ENCODE assay signal across 1 cellular context in the genomic region with DNA sequence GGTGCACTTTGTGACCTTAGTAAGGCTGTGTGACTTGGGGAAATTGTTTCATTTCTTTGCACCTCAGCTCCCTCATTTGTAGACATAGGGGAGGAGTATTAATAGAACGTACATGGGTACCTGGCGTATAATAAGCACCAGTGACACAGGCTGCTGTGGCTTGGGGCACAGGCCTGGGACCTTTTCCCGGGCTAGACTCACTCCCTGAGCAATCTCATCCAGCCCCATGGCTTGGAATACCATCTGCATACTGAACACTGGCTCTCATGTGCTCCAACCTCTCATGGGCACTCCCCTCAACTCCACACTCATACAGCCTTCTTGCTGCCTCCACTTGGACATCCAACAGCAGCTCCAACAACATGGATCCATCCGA.
TF ChIP-seq lines count a peak whose summit lies in the region.

No MANE protein-coding gene starts in this region.

TF ChIP-seq in SK-N-SH, 30 proteins besides CTCF, POLR2A, EP300 and RAD21:
- TF ChIP-seq FOXM1 (IDR thresholded peaks at IDR 0.05; ENCODE audit: low read depth), result no peak
- 0 out of 2 replicates have a peak, but pooled peaks have one; percentile 0 for TF ChIP-seq GABPA (IDR thresholded peaks at IDR 0.05; ENCODE audit: low read depth)
